ENCODE assay signal across 8 cellular contexts in the genomic region with DNA sequence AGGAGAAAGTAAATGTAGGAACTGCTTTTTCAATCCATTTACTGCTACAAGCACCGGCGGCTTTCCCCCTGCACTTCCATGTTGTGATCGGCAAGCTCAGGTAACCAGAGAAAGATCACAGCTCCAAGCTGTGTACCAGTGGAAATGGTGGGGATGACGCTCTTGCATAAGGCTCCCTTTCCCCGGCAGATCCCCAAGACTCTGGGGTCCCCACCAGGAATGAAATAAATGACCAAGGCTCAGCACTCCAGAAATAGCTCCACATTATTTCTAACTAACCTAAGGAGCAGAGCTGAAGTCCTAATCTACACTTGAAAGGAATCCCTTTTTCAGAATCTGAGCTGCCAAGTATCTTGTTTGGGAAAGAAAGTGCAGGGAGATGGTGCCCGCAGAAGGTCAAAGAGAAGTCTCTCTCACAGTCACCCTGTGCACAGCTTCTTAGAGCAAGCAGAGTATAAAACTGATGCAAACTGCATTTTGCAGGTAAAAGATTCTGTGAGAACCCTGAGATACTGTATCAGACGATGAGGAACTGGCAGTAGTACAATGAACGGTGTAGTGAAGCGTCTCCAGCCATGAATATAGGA. TPM values are rescaled to one million over a fixed set of nuclear protein-coding genes. Genes with fewer than 3 reads are reported as not detected.
A peak's percentile ranks its signal among the peaks of the same experiment; 100 is the strongest.
DNase-seq lines count a peak whose midpoint lies in the region; ATAC-seq, FAIRE-seq and TF ChIP-seq lines count a peak whose summit lies in the region.

No MANE protein-coding gene starts in this region.

- H3K9me3 ChIP-seq in HUES48 (ENCODE audit: control insufficient read depth, insufficient read depth, low read length): no peaks in the 10 kb centered on the region
- no peaks in the 10 kb centered on the region for H3K9me3 ChIP-seq in astrocyte (ENCODE audit: insufficient read depth, low read depth, low read length)
- H3K9me3 ChIP-seq in lung (ENCODE audit: control insufficient read depth in 2 of 2, insufficient read depth in 1 of 2, low read length in 1 of 2): no peaks in the 10 kb centered on the region
- no peaks in the 10 kb centered on the region for H3K9me3 ChIP-seq in aorta (ENCODE audit: control insufficient read depth, low read length)

- H3K79me2 ChIP-seq in astrocyte (ENCODE audit: insufficient read depth, low read length): peaks cover 94% of the 10 kb centered on the region

- no peak for ATAC-seq in lung (ENCODE audit: insufficient read depth, low FRiP score)
- no peak for ATAC-seq in aorta (ENCODE audit: low FRiP score)
- ATAC-seq in HG03571 (IDR thresholded peaks at IDR 0.05; ENCODE audit: unreplicated experiment): no peak
- no peak for ATAC-seq in HG02852 (IDR thresholded peaks at IDR 0.05; ENCODE audit: unreplicated experiment)

- peaks cover 33% of the 10 kb centered on the region for H3K4me1 Mint-ChIP-seq in astrocyte (ENCODE audit: low read depth, unreplicated experiment)

- H3K27me3 Mint-ChIP-seq in astrocyte (ENCODE audit: low read depth, unreplicated experiment): no peaks in the 10 kb centered on the region

- peaks cover 4% of the 10 kb centered on the region for H3K36me3 Mint-ChIP-seq in astrocyte (ENCODE audit: low read depth, unreplicated experiment)

- WGBS in lung, 2 donors: 16 to 20% methylated on average over 9 of the region's 9 CpGs
- whole genome bisulfite sequencing in aorta, 2 donors: 7 to 8% methylated on average over 9 of the region's 9 CpGs

- peak overlapping the region; percentile 60 for H3K4me3 ChIP-seq in GM12864 (ENCODE audit: low read depth, low read length)
- peak overlapping the region; percentile 90 for H3K4me3 ChIP-seq in HUES48 (ENCODE audit: low read depth, low read length)
- H3K4me3 ChIP-seq in astrocyte (ENCODE audit: insufficient read depth, low read depth, low read length): peak overlapping the region; percentile 88
- peak overlapping the region; percentile 62 for H3K4me3 ChIP-seq in lung
- H3K4me3 ChIP-seq in aorta (ENCODE audit: low read length in 2 of 2): peak overlapping the region; percentile 39 to 56

- H3K4me3 Mint-ChIP-seq in astrocyte (ENCODE audit: unreplicated experiment): peak overlapping the region; percentile 91

- H3K27ac ChIP-seq in HUES48 (ENCODE audit: low read depth, low read length) (peak overlapping the region; percentile 90), astrocyte (ENCODE audit: low read depth, low read length) (peak overlapping the region; percentile 38), lung (ENCODE audit: low read depth in 1 of 2, low read length in 1 of 2) (peak overlapping the region; percentile 59 to 85), aorta (ENCODE audit: low read depth in 1 of 2, low read length in 2 of 2) (peak overlapping the region in 1 of 2 donors; percentile 46)

- H3K4me2 ChIP-seq in astrocyte (ENCODE audit: low read length): peak overlapping the region; percentile 92

- peak overlapping the region; percentile 34 for H3K27ac Mint-ChIP-seq in astrocyte (ENCODE audit: unreplicated experiment)

- no peak for FAIRE-seq in astrocyte (lab: Jason Lieb, UNC)

- H3K27me3 ChIP-seq in HUES48 (ENCODE audit: control insufficient read depth, insufficient read depth, low read length) (no peaks in the 10 kb centered on the region), astrocyte (ENCODE audit: insufficient read depth, low read length) (no peaks in the 10 kb centered on the region), lung (ENCODE audit: control insufficient read depth, insufficient read depth) (no peaks in the 10 kb centered on the region), aorta (ENCODE audit: control insufficient read depth in 1 of 2, insufficient read depth in 2 of 2, low read length in 1 of 2) (no peaks in the 10 kb centered on the region)

- H3K4me1 ChIP-seq in HUES48 (ENCODE audit: control insufficient read depth, insufficient read depth, low read length): peaks cover 37% of the 10 kb centered on the region
- H3K4me1 ChIP-seq in astrocyte (ENCODE audit: insufficient read depth, low read length): peaks cover 30% of the 10 kb centered on the region
- H3K4me1 ChIP-seq in lung (ENCODE audit: control insufficient read depth in 2 of 2, insufficient read depth in 2 of 2, low read length in 2 of 2): peaks cover 13 to 16% of the 10 kb centered on the region in 2 donors
- peaks cover 8% of the 10 kb centered on the region in 2 donors for H3K4me1 ChIP-seq in aorta (ENCODE audit: control insufficient read depth in 1 of 2, insufficient read depth in 2 of 2, low read length in 2 of 2)

- H2AFZ ChIP-seq in astrocyte (ENCODE audit: low read depth, low read length): peak overlapping the region; percentile 76

- peaks cover 73% of the 10 kb centered on the region for H4K20me1 ChIP-seq in astrocyte (ENCODE audit: insufficient read depth, low read length)

- intact Hi-C loops in aorta (cut with DNase I): no loop called here

- TF ChIP-seq CTCF in GM12864 (IDR thresholded peaks at IDR 0.05; ENCODE audit: low read depth, low read length, missing control alignments) (no peak), astrocyte (IDR thresholded peaks at IDR 0.05; ENCODE audit: insufficient read depth, low read depth, low read length) (no peak), lung (IDR thresholded peaks at IDR 0.05; ENCODE audit: control extremely low read depth, extremely low read depth) (no peak)

- H3K9ac ChIP-seq in HUES48 (ENCODE audit: low read depth, low read length): peak overlapping the region; percentile 68
- H3K9ac ChIP-seq in astrocyte (ENCODE audit: low read length): peak overlapping the region; percentile 84

- no peaks in the 10 kb centered on the region for H3K9me3 Mint-ChIP-seq in astrocyte (ENCODE audit: unreplicated experiment)

- H3K36me3 ChIP-seq in HUES48 (ENCODE audit: control insufficient read depth, insufficient read depth, low read length) (peaks cover 11% of the 10 kb centered on the region; the same call in 1 of the 2 replicates), astrocyte (ENCODE audit: insufficient read depth, low read length) (peaks cover 2% of the 10 kb centered on the region), lung (ENCODE audit: control insufficient read depth in 2 of 2, insufficient read depth in 2 of 2, low read length in 2 of 2) (peaks cover 0 to 7% of the 10 kb centered on the region in 2 donors), aorta (ENCODE audit: control insufficient read depth in 1 of 2, insufficient read depth in 2 of 2, low read length in 1 of 2) (no peaks in the 10 kb centered on the region)

- DNase-seq in GM12864 (ENCODE audit: low read depth) (no peak), astrocyte (ENCODE audit: low read depth) (no peak), lung (ENCODE audit: low spot score) (no peak), aorta (no peak), SIG-M5 (lab: John Stamatoyannopoulos, UW) (no peak)

RNA-seq across cellular contexts. Expression of a gene that starts 11.1 kb away (rescaled TPM):
- total RNA-seq in astrocyte (152 and 168 TPM in 2 replicates), lung (100 to 1,000 TPM in 1 of 2 donors, 10 to 100 TPM in 1; 77.1 to 151 TPM), aorta (100 to 1,000 TPM in 1 of 2 donors, 10 to 100 TPM in 1; 96.8 to 106 TPM)
- polyA plus RNA-seq in lung (100 to 1,000 TPM in 1 of 2 donors, 10 to 100 TPM in 1; 51.0 to 198 TPM), aorta (10 to 100 TPM; 36.6 to 38.2 TPM)
